8 cellular contexts compared by ENCODE assay signal in the genomic region with DNA sequence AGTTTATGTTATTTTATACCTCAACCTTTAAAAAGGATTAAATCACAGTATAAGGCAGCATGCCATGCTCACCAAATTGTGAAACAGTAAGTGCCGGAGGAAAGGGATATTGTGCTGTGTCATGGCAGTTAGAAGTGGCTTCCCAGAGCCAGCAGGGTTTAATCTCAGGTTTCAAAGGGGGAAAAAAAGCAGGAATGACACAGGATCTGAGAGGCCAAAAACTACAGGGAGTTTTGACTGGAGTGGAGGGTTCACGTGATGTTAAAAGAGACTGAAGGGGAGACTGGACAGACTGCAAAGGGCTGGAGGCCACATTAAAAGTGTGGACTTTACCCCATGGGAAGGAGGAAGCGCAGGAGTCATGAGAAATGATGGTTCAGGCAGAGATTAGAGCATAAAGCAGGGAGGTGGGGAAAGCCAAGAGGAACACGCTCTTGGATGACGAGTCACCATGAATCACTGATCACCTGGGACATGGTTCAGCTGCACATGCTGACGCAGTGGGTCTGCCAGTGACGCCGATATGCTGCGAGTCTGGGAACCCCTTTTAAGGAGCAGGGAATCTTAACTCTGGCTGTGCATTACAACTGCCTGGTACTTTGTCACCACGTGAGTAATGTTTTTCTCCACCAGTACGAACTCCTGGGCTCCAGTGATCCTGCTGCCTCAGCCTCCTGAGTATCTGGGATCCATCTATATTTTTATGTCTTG. TPM values are rescaled to one million over a fixed set of nuclear protein-coding genes. Genes with fewer than 3 reads are reported as not detected.
DNase-seq lines count a peak whose midpoint lies in the region; ATAC-seq and TF ChIP-seq lines count a peak whose summit lies in the region.

No MANE protein-coding gene starts in this region.

- peak overlapping the region; percentile 42 for H3K27ac ChIP-seq in neuronal stem cell (replicated peaks; ENCODE audit: low read length)
- H3K27ac ChIP-seq in WERI-Rb-1 = no peak overlapping the region

- no peak overlapping the region for H4K8ac ChIP-seq in neuronal stem cell (ENCODE audit: low read depth, low read length)

- H3K9me3 ChIP-seq in neuronal stem cell (replicated peaks in 1 of 2; ENCODE audit: control insufficient read depth in 2 of 2, insufficient read depth in 1 of 2, low read depth in 1 of 2, low read length in 2 of 2) (no peaks in the 10 kb centered on the region), WERI-Rb-1 (ENCODE audit: severe bottlenecking) (no peaks in the 10 kb centered on the region)

- no peak overlapping the region for H3K4me3 Mint-ChIP-seq in stimulated activated naive CD8-positive, alpha-beta T cell treated with anti-CD3 and anti-CD28 coated beads, Interleukin-15, amount 100 ng/mL, for 72 hours
- H3K4me3 Mint-ChIP-seq in activated naive CD8-positive, alpha-beta T cell treated with anti-CD3 and anti-CD28 coated beads for 36 hours = no peak overlapping the region

- peaks cover 0 to 13% of the 10 kb centered on the region in 2 donors for H3K36me3 ChIP-seq in neuronal stem cell (replicated peaks in 1 of 2; ENCODE audit: control insufficient read depth in 2 of 2, insufficient read depth in 2 of 2, low read length in 2 of 2)
- H3K36me3 ChIP-seq in WERI-Rb-1 = peaks cover 6% of the 10 kb centered on the region

- no peaks in the 10 kb centered on the region for H3K79me1 ChIP-seq in neuronal stem cell (ENCODE audit: low read depth, low read length)

- H3K27ac Mint-ChIP-seq in stimulated activated naive CD8-positive, alpha-beta T cell treated with anti-CD3 and anti-CD28 coated beads, Interleukin-15, amount 100 ng/mL, for 72 hours = peak overlapping the region in 1 of 2 donors; percentile 65
- no peak overlapping the region for H3K27ac Mint-ChIP-seq in activated naive CD8-positive, alpha-beta T cell treated with anti-CD3 and anti-CD28 coated beads for 36 hours

- H2BK12ac ChIP-seq in neuronal stem cell (ENCODE audit: low read length) = no peak overlapping the region

- H3K36me3 Mint-ChIP-seq in activated naive CD8-positive, alpha-beta T cell treated with anti-CD3 and anti-CD28 coated beads for 36 hours = no peaks in the 10 kb centered on the region

- H2AFZ ChIP-seq in neuronal stem cell (ENCODE audit: low read length) = peak overlapping the region; percentile 26

- H4K91ac ChIP-seq in neuronal stem cell (ENCODE audit: low read depth, low read length, poor library complexity) = no peak overlapping the region

- TF ChIP-seq CTCF in fibroblast of mammary gland (conservative IDR thresholded peaks at IDR 0.05; ENCODE audit: control insufficient read depth, insufficient read depth, low read depth, low read length) (no peak), WERI-Rb-1 (IDR thresholded peaks at IDR 0.05; ENCODE audit: low read depth, low read length) (no peak)

- no peak overlapping the region for H3K4me2 ChIP-seq in neuronal stem cell (ENCODE audit: insufficient read depth, low read length, poor library complexity, severe bottlenecking)

- H3K4me3 ChIP-seq in fibroblast of mammary gland (ENCODE audit: control insufficient read depth, low read depth, low read length) = peak overlapping the region; percentile 12
- peak overlapping the region in 1 of 2 donors; percentile 55 for H3K4me3 ChIP-seq in neuronal stem cell (ENCODE audit: low read length in 2 of 2)
- no peak overlapping the region for H3K4me3 ChIP-seq in WERI-Rb-1 (ENCODE audit: low read depth, low read length)

- WGBS in neuronal stem cell (ENCODE audit: extremely low coverage in 2 of 2, insufficient read length in 2 of 2, insufficient replicate concordance in 1 of 2), 2 donors = no CpG with 5 or more reads among the region's 11 CpGs

- H3K9me3 Mint-ChIP-seq in stimulated activated naive CD8-positive, alpha-beta T cell treated with anti-CD3 and anti-CD28 coated beads, Interleukin-15, amount 100 ng/mL, for 72 hours = no peaks in the 10 kb centered on the region
- H3K9me3 Mint-ChIP-seq in activated naive CD8-positive, alpha-beta T cell treated with anti-CD3 and anti-CD28 coated beads for 36 hours = no peaks in the 10 kb centered on the region

- ATAC-seq in HG03342 (IDR thresholded peaks at IDR 0.05; ENCODE audit: unreplicated experiment) = no peak
- ATAC-seq in stimulated activated naive CD8-positive, alpha-beta T cell treated with anti-CD3 and anti-CD28 coated beads, Interleukin-15, amount 100 ng/mL, for 72 hours = no peak

- peak overlapping the region; percentile 13 for H3K9ac ChIP-seq in neuronal stem cell (ENCODE audit: low read depth, low read length, poor library complexity)

- H3K27me3 ChIP-seq in neuronal stem cell (ENCODE audit: control insufficient read depth in 3 of 3, insufficient read depth in 3 of 3, low read depth in 1 of 3, low read length in 3 of 3) (no peaks in the 10 kb centered on the region), WERI-Rb-1 (ENCODE audit: insufficient read depth, low read depth, severe bottlenecking) (no peaks in the 10 kb centered on the region)

- no peak overlapping the region for H3K14ac ChIP-seq in neuronal stem cell (ENCODE audit: low read length)

- H3K4ac ChIP-seq in neuronal stem cell (ENCODE audit: low read length) = no peak overlapping the region

- H2AK5ac ChIP-seq in neuronal stem cell (ENCODE audit: low read depth, low read length) = no peak overlapping the region

- peaks cover 7 to 9% of the 10 kb centered on the region in 2 donors for H3K4me1 ChIP-seq in neuronal stem cell (ENCODE audit: control insufficient read depth in 2 of 2, insufficient read depth in 1 of 2, low read depth in 1 of 2, low read length in 2 of 2)

- no peaks in the 10 kb centered on the region for H3K27me3 Mint-ChIP-seq in stimulated activated naive CD8-positive, alpha-beta T cell treated with anti-CD3 and anti-CD28 coated beads, Interleukin-15, amount 100 ng/mL, for 72 hours
- H3K27me3 Mint-ChIP-seq in activated naive CD8-positive, alpha-beta T cell treated with anti-CD3 and anti-CD28 coated beads for 36 hours = no peaks in the 10 kb centered on the region

- no peak overlapping the region for H3K23ac ChIP-seq in neuronal stem cell (ENCODE audit: low read depth, low read length, poor library complexity)

- H3K18ac ChIP-seq in neuronal stem cell (ENCODE audit: low read length) = peak overlapping the region; percentile 66

- H3K4me1 Mint-ChIP-seq in stimulated activated naive CD8-positive, alpha-beta T cell treated with anti-CD3 and anti-CD28 coated beads, Interleukin-15, amount 100 ng/mL, for 72 hours = peaks cover 26% of the 10 kb centered on the region
- peaks cover 27% of the 10 kb centered on the region for H3K4me1 Mint-ChIP-seq in activated naive CD8-positive, alpha-beta T cell treated with anti-CD3 and anti-CD28 coated beads for 36 hours

- no peak overlapping the region for H2BK5ac ChIP-seq in neuronal stem cell (ENCODE audit: low read length)

- H2BK15ac ChIP-seq in neuronal stem cell (ENCODE audit: low read length) = no peak overlapping the region

- DNase-seq in H4 (ENCODE audit: low spot score) (peak; percentile 99), RKO (ENCODE audit: low spot score) (peak; percentile 98), fibroblast of mammary gland (ENCODE audit: low read depth) (peak; percentile 100), neuronal stem cell (ENCODE audit: low spot score) (peak; percentile 43), WERI-Rb-1 (no peak)
- DNase-seq in stimulated activated naive CD8-positive, alpha-beta T cell treated with anti-CD3 and anti-CD28 coated beads, Interleukin-15, amount 100 ng/mL, for 72 hours = no peak
- no peak for DNase-seq in activated naive CD8-positive, alpha-beta T cell treated with anti-CD3 and anti-CD28 coated beads for 36 hours

- no peak overlapping the region for H2BK120ac ChIP-seq in neuronal stem cell (ENCODE audit: low read depth, low read length)

RNA-seq across cellular contexts. Expression of a gene that starts 6.1 kb away (rescaled TPM):
- 49.8 and 54.4 TPM in 2 replicates for total RNA-seq in H4 (2014; rRNA removed; shearing (Covaris generic))
- polyA plus RNA-seq in neuronal stem cell (2013, experiment 1 of 2) = 31.5 TPM
- 31.3 TPM for polyA plus RNA-seq in neuronal stem cell (2013, experiment 2 of 2)
- 10 to 100 TPM; 22.8 to 23.0 TPM for total RNA-seq in activated naive CD8-positive, alpha-beta T cell treated with anti-CD3 and anti-CD28 coated beads for 36 hours

RNA-seq across cellular contexts. Expression of a gene that starts 50.8 kb away (rescaled TPM):
- 9.1 and 21.9 TPM in 2 replicates for total RNA-seq in H4 (2014; rRNA removed; shearing (Covaris generic))
- polyA plus RNA-seq in neuronal stem cell (2013, experiment 1 of 2) = 7.6 TPM
- 8.1 TPM for polyA plus RNA-seq in neuronal stem cell (2013, experiment 2 of 2)
- 10 to 100 TPM; 25.3 to 27.1 TPM for total RNA-seq in activated naive CD8-positive, alpha-beta T cell treated with anti-CD3 and anti-CD28 coated beads for 36 hours

Comparison
In these comparisons a context has a peak if more than half of its experiments do, and no peak if none do; other contexts are left out.
1. DNase-seq: peak in H4 (single experiment), RKO (single experiment), fibroblast of mammary gland (single experiment) and neuronal stem cell (single experiment); none in WERI-Rb-1 (single experiment), stimulated activated naive CD8-positive, alpha-beta T cell treated with anti-CD3 and anti-CD28 coated beads, Interleukin-15, amount 100 ng/mL, for 72 hours (0 of 2) and activated naive CD8-positive, alpha-beta T cell treated with anti-CD3 and anti-CD28 coated beads for 36 hours (single experiment).